In the genomic region with DNA sequence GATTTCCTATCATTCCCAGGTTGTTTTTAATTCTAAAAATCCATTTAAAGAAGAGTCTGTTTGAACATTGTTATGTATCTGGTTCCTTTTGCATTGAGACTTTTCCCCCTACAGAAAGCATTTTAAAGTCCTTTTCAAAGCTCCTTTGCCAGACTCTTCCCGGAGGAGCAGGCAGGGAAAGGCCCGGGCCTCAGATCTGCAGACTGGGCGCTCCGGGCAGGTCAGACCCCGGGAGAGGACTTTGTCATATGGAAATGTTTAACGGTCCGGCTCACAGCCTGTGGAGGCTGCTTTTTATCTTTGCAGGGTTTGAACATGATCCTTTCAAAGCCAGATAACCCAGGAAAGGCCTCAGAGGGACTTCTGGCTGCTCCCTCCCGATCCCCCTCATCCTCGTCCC, we compare ENCODE assay signal across 23 cellular contexts.
DNase-seq lines count a peak whose midpoint lies in the region; ATAC-seq and TF ChIP-seq lines count a peak whose summit lies in the region.
"Had no signal": no experiment of that assay in that cellular context is flagged by ENCODE, and none has a peak within 500 bp of the region (broad histone marks: within the 10 kb centered on the region; RNA-seq: fewer than 3 reads in every experiment).

No MANE protein-coding gene starts in this region.

- no peak overlapping the region for H3K4me2 ChIP-seq in GM23338
- peak overlapping the region; percentile 67 for H3K4me2 ChIP-seq in smooth muscle cell
- H3K4me2 ChIP-seq: KMS-11, SK-N-SH had no signal

- no peak overlapping the region for H2AFZ ChIP-seq in GM23338
- H2AFZ ChIP-seq in smooth muscle cell (ENCODE audit: low read depth) = no peak overlapping the region
- H2AFZ ChIP-seq: GM23248 had no signal

- no peak overlapping the region for H3K4me3 Mint-ChIP-seq in GM23338
- no peak overlapping the region for H3K4me3 Mint-ChIP-seq in mesothelial cell of epicardium
- H3K4me3 Mint-ChIP-seq in CD14-positive monocyte = no peak overlapping the region
- H3K4me3 Mint-ChIP-seq: CD4-positive, CD25-positive, alpha-beta regulatory T cell; HFFc6; IgD-negative memory B cell had no signal

- H3K9me2 ChIP-seq in GM23338 (ENCODE audit: insufficient read depth) = peaks cover 8% of the 10 kb centered on the region; the same call in 1 of the 2 replicates
- H3K9me2 ChIP-seq: SK-N-SH had no signal

- no peak for TF ChIP-seq POLR2A in esophagus muscularis mucosa (IDR thresholded peaks at IDR 0.05; ENCODE audit: low read depth)

- H3K36me3 Mint-ChIP-seq in GM23338 (ENCODE audit: low read depth) = no peaks in the 10 kb centered on the region
- no peaks in the 10 kb centered on the region for H3K36me3 Mint-ChIP-seq in mesothelial cell of epicardium
- H3K36me3 Mint-ChIP-seq in CD14-positive monocyte = no peaks in the 10 kb centered on the region
- H3K36me3 Mint-ChIP-seq: CD4-positive, CD25-positive, alpha-beta regulatory T cell; IgD-negative memory B cell had no signal

- H3K79me2 ChIP-seq in GM23338 (replicated peaks; ENCODE audit: insufficient read depth) (no peaks in the 10 kb centered on the region), smooth muscle cell (ENCODE audit: low read depth) (no peaks in the 10 kb centered on the region)

- H3F3A ChIP-seq in GM23338 (replicated peaks; ENCODE audit: low read depth) (no peaks in the 10 kb centered on the region), smooth muscle cell (ENCODE audit: low read depth) (peaks cover 6% of the 10 kb centered on the region)

- no peaks in the 10 kb centered on the region for H3K36me3 ChIP-seq in GM23338 (ENCODE audit: insufficient read depth)
- H3K36me3 ChIP-seq in esophagus muscularis mucosa = no peaks in the 10 kb centered on the region
- no peaks in the 10 kb centered on the region for H3K36me3 ChIP-seq in smooth muscle cell (ENCODE audit: low read depth)
- H3K36me3 ChIP-seq: HAP-1 had no signal

- no peak overlapping the region for H3K4me3 ChIP-seq in GM23338
- no peak overlapping the region for H3K4me3 ChIP-seq in esophagus muscularis mucosa
- no peak overlapping the region for H3K4me3 ChIP-seq in smooth muscle cell
- H3K4me3 ChIP-seq: GM23248, HAP-1 had no signal

- H3K27ac Mint-ChIP-seq in GM23338 (no peak overlapping the region), mesothelial cell of epicardium (peak overlapping the region; percentile 89), CD14-positive monocyte (no peak overlapping the region)
- H3K27ac Mint-ChIP-seq: CD4-positive, CD25-positive, alpha-beta regulatory T cell; HFFc6; IgD-negative memory B cell had no signal

- no peak for TF ChIP-seq EP300 in esophagus muscularis mucosa (IDR thresholded peaks at IDR 0.05)

- H3K4me1 ChIP-seq in GM23338 (ENCODE audit: insufficient read depth) (no peaks in the 10 kb centered on the region), esophagus muscularis mucosa (no peaks in the 10 kb centered on the region), smooth muscle cell (ENCODE audit: low read depth) (peaks cover 5% of the 10 kb centered on the region)
- H3K4me1 ChIP-seq: HAP-1 had no signal

- ATAC-seq in GM23338 (peak; percentile 60; the same call in 2 of the 3 replicates), HG03571 (IDR thresholded peaks at IDR 0.05; ENCODE audit: unreplicated experiment) (no peak)

- H3K27ac ChIP-seq in GM23338 (ENCODE audit: low read depth) (no peak overlapping the region), esophagus muscularis mucosa (replicated peaks in 1 of 4) (no peak overlapping the region), smooth muscle cell (ENCODE audit: low read depth) (peak overlapping the region; percentile 42)
- H3K27ac ChIP-seq: GM23248, KMS-11 had no signal

- H3K4me1 Mint-ChIP-seq in GM23338 = peaks cover 7% of the 10 kb centered on the region; the same call in 2 of the 3 replicates
- peaks cover 26% of the 10 kb centered on the region for H3K4me1 Mint-ChIP-seq in mesothelial cell of epicardium
- no peaks in the 10 kb centered on the region for H3K4me1 Mint-ChIP-seq in CD14-positive monocyte
- H3K4me1 Mint-ChIP-seq: CD4-positive, CD25-positive, alpha-beta regulatory T cell; IgD-negative memory B cell had no signal

- DNase-seq in GM23338 (ENCODE audit: low spot score) = no peak
- peak; percentile 62 for DNase-seq in esophagus muscularis mucosa (ENCODE audit: extremely low spot score)
- DNase-seq in mesothelial cell of epicardium (ENCODE audit: low spot score in 2 of 2, unreplicated experiment in 2 of 2) = no peak
- no peak for DNase-seq in smooth muscle cell (lab: John Stamatoyannopoulos, UW; ENCODE audit: unreplicated experiment)
- DNase-seq in CD14-positive monocyte (ENCODE audit: low spot score) = no peak
- DNase-seq in retina = no peak
- DNase-seq: CD4-positive, CD25-positive, alpha-beta regulatory T cell; DMS153; DND-41; GM23248; HFFc6; NCI-H1048; NCI-H1417; NCI-H1694; NCI-H2029 treated with DMSO at 0.1 percent for 48 hours; NCI-H2171 treated with DMSO at 0.1 percent for 48 hours; NCI-H524; NCI-H774; SK-N-SH had no signal

- no peaks in the 10 kb centered on the region for H3K27me3 ChIP-seq in GM23338 (ENCODE audit: insufficient read depth)
- H3K27me3 ChIP-seq in esophagus muscularis mucosa = peaks cover 0 to 18% (median 0%) of the 10 kb centered on the region in 4 donors
- H3K27me3 ChIP-seq in smooth muscle cell (ENCODE audit: low read depth) = peaks cover 14% of the 10 kb centered on the region

- H3K9me3 ChIP-seq in esophagus muscularis mucosa (no peaks in the 10 kb centered on the region), smooth muscle cell (replicated peaks; ENCODE audit: low read depth) (no peaks in the 10 kb centered on the region)
- H3K9me3 ChIP-seq: SK-N-SH had no signal

- intact Hi-C loops in esophagus muscularis mucosa (cut with DNase I) (no loop called here), CD14-positive monocyte (cut with micrococcal nuclease) (no loop called here)

- H3K27me3 Mint-ChIP-seq in GM23338 (ENCODE audit: insufficient read depth, low read depth, poor library complexity) (no peaks in the 10 kb centered on the region), mesothelial cell of epicardium (ENCODE audit: low read depth) (no peaks in the 10 kb centered on the region), CD14-positive monocyte (ENCODE audit: low read depth in 3 of 3) (peaks cover 0 to 2% (median 0%) of the 10 kb centered on the region in 3 donors)
- H3K27me3 Mint-ChIP-seq: CD4-positive, CD25-positive, alpha-beta regulatory T cell had no signal

- H4K20me1 ChIP-seq in GM23338 (replicated peaks; ENCODE audit: insufficient read depth) (no peaks in the 10 kb centered on the region), smooth muscle cell (ENCODE audit: low read depth) (no peaks in the 10 kb centered on the region)

- H3K9ac ChIP-seq in smooth muscle cell (ENCODE audit: low read depth) = no peak overlapping the region
- H3K9ac ChIP-seq: GM23248, KMS-11, SK-N-SH had no signal

- H3K9me3 Mint-ChIP-seq in GM23338 = no peaks in the 10 kb centered on the region
- peaks cover 6% of the 10 kb centered on the region for H3K9me3 Mint-ChIP-seq in mesothelial cell of epicardium
- H3K9me3 Mint-ChIP-seq in CD14-positive monocyte = peaks cover 0 to 30% (median 12%) of the 10 kb centered on the region in 7 donors

- no peak for TF ChIP-seq CTCF in GM23338 (conservative IDR thresholded peaks at IDR 0.05; ENCODE audit: low read depth in 2 of 2)
- no peak for TF ChIP-seq CTCF in esophagus muscularis mucosa (IDR thresholded peaks at IDR 0.05)
- TF ChIP-seq CTCF in mesothelial cell of epicardium (IDR thresholded peaks at IDR 0.05; ENCODE audit: unreplicated experiment) = no peak
- no peak for TF ChIP-seq CTCF in smooth muscle cell (IDR thresholded peaks at IDR 0.05; ENCODE audit: borderline replicate concordance, insufficient read depth, poor library complexity, severe bottlenecking)
- no peak for TF ChIP-seq CTCF in CD14-positive monocyte (IDR thresholded peaks at IDR 0.05)

- WGBS in esophagus muscularis mucosa = 28% methylated on average over 9 of the region's 9 CpGs
- 20% methylated on average over 9 of the region's 9 CpGs for WGBS in smooth muscle cell (ENCODE audit: low lambda C conversion rate)

TF ChIP-seq in GM23338, 12 proteins besides CTCF, POLR2A, EP300 and RAD21 (continues in another document):
- TF ChIP-seq ZNF114 (CRISPR knock-in tag; IDR thresholded peaks at IDR 0.05) (no peak), EZH2phosphoT487 (IDR thresholded peaks at IDR 0.05; ENCODE audit: unreplicated experiment) (no peak), NANOG (IDR thresholded peaks at IDR 0.05; ENCODE audit: borderline replicate concordance) (no peak), JUNB (IDR thresholded peaks at IDR 0.05; ENCODE audit: unreplicated experiment) (no peak), POLR2AphosphoS5 (IDR thresholded peaks at IDR 0.05; ENCODE audit: low read depth) (no peak), EZH2 (IDR thresholded peaks at IDR 0.05; ENCODE audit: low read depth, unreplicated experiment) (no peak), STAT1 (IDR thresholded peaks at IDR 0.05; ENCODE audit: unreplicated experiment) (no peak), CREB1 (CRISPR knock-in tag; IDR thresholded peaks at IDR 0.05; ENCODE audit: low read depth) (no peak), ZNF331 (CRISPR knock-in tag; IDR thresholded peaks at IDR 0.05; ENCODE audit: low read depth) (no peak)
- TF ChIP-seq, protein P1, sequence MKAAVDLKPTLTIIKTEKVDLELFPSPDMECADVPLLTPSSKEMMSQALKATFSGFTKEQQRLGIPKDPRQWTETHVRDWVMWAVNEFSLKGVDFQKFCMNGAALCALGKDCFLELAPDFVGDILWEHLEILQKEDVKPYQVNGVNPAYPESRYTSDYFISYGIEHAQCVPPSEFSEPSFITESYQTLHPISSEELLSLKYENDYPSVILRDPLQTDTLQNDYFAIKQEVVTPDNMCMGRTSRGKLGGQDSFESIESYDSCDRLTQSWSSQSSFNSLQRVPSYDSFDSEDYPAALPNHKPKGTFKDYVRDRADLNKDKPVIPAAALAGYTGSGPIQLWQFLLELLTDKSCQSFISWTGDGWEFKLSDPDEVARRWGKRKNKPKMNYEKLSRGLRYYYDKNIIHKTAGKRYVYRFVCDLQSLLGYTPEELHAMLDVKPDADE (IDR thresholded peaks at IDR 0.05) = no peak
